ENCODE assay signal across 8 cellular contexts in the genomic region with DNA sequence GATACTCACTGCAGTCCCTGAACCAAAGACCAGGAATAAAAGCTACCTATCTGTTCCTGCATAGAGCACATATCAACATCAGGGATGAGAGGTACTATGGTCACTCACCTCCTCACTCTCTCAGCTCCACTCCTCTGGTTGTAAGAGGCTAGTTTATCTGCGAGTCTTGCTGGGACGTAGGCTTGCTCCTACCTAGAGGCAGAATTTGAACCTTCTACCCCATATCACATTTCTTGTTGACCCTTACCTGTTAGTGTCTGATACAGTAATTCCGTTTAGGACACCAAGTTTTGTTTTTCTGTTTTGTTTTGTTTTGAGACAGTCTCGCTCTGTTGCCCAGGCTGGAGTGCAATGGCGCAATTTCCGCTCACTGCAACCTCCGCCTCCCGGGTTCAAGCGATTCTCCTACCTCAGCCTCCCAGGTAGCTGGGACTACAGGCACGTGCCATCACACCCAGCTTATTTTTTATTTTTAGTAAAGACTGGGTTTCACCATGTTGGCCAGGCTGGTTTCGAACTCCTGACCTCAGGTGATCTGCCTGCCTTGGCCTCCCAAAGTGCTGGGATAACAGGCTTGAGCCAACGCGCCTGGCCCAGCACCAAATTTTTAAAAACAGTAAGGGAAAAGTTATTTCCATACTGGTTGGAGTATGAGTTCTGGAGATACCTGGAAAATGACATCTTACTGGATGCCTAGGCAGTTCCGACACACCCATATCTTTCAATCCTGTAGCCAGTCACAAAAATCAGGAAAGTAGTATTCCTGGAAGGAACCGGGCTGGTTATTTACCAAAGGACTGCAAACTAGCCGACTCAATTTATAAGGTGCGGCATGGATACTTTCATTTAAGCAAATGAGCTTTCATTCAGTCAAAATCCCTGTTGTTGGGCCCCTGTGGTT. TPM values are rescaled to one million over a fixed set of nuclear protein-coding genes. Genes with fewer than 3 reads are reported as not detected.
DNase-seq lines count a peak whose midpoint lies in the region.

No MANE protein-coding gene starts in this region.

- H3K9me3 Mint-ChIP-seq in T-helper 2 cell treated with Interferon-gamma antibody and Interleukin-4, amounts not matched to agents 5 μg/mL and 100 μg/mL, for 36 hours, result no peaks in the 10 kb centered on the region
- no peaks in the 10 kb centered on the region for H3K9me3 Mint-ChIP-seq in activated naive CD8-positive, alpha-beta T cell treated with anti-CD3 and anti-CD28 coated beads for 36 hours

- DNase-seq in T-helper 2 cell treated with Interferon-gamma antibody and Interleukin-4, amounts not matched to agents 5 μg/mL and 100 μg/mL, for 36 hours (ENCODE audit: low spot score), result no peak
- DNase-seq in T-helper 2 cell (no peak), SW480 (ENCODE audit: low spot score) (no peak)
- DNase-seq in activated naive CD8-positive, alpha-beta T cell treated with anti-CD3 and anti-CD28 coated beads for 36 hours, result no peak
- DNase-seq in stimulated activated CD4-positive, alpha-beta T cell treated with anti-CD3 and anti-CD28 coated beads, Interleukin-4, amount 100 ng/mL, for 24 hours, result no peak
- no peak for DNase-seq in effector CD8-positive, alpha-beta T cell (lab: John Stamatoyannopoulos, UW)

- peak overlapping the region; percentile 75 to 86 (median 80) for H3K4me3 ChIP-seq in subcutaneous abdominal adipose tissue (ENCODE audit: low read depth in 1 of 5, low read length in 5 of 5)

- peak overlapping the region; percentile 97 for H3K27ac Mint-ChIP-seq in T-helper 2 cell treated with Interferon-gamma antibody and Interleukin-4, amounts not matched to agents 5 μg/mL and 100 μg/mL, for 36 hours
- peak overlapping the region; percentile 99 for H3K27ac Mint-ChIP-seq in activated naive CD8-positive, alpha-beta T cell treated with anti-CD3 and anti-CD28 coated beads for 36 hours

- H3K27me3 Mint-ChIP-seq in T-helper 2 cell treated with Interferon-gamma antibody and Interleukin-4, amounts not matched to agents 5 μg/mL and 100 μg/mL, for 36 hours (ENCODE audit: low read depth), result no peaks in the 10 kb centered on the region
- no peaks in the 10 kb centered on the region for H3K27me3 Mint-ChIP-seq in activated naive CD8-positive, alpha-beta T cell treated with anti-CD3 and anti-CD28 coated beads for 36 hours

- H3K4me1 Mint-ChIP-seq in T-helper 2 cell treated with Interferon-gamma antibody and Interleukin-4, amounts not matched to agents 5 μg/mL and 100 μg/mL, for 36 hours (ENCODE audit: low read depth), result peaks cover 45% of the 10 kb centered on the region
- H3K4me1 Mint-ChIP-seq in activated naive CD8-positive, alpha-beta T cell treated with anti-CD3 and anti-CD28 coated beads for 36 hours, result peaks cover 44% of the 10 kb centered on the region

- H3K27ac ChIP-seq in layer of hippocampus (ENCODE audit: low read depth, low read length), result peak overlapping the region; percentile 71
- H3K27ac ChIP-seq in subcutaneous abdominal adipose tissue (ENCODE audit: low read depth, low read length), result peak overlapping the region; percentile 82

- peak overlapping the region; percentile 96 for H3K4me3 Mint-ChIP-seq in T-helper 2 cell treated with Interferon-gamma antibody and Interleukin-4, amounts not matched to agents 5 μg/mL and 100 μg/mL, for 36 hours
- peak overlapping the region; percentile 84 for H3K4me3 Mint-ChIP-seq in activated naive CD8-positive, alpha-beta T cell treated with anti-CD3 and anti-CD28 coated beads for 36 hours

- H3K4me1 ChIP-seq in subcutaneous abdominal adipose tissue (ENCODE audit: control insufficient read depth in 5 of 5, insufficient read depth in 5 of 5, low read length in 5 of 5), result peaks cover 0 to 29% (median 20%) of the 10 kb centered on the region in 5 donors

- peak overlapping the region; percentile 40 to 91 (median 87) for H3K9ac ChIP-seq in subcutaneous abdominal adipose tissue (ENCODE audit: low read length in 5 of 5)

- no peaks in the 10 kb centered on the region for H3K27me3 ChIP-seq in layer of hippocampus (ENCODE audit: control insufficient read depth, insufficient read depth, low read length)
- H3K27me3 ChIP-seq in subcutaneous abdominal adipose tissue (ENCODE audit: control insufficient read depth in 5 of 5, insufficient read depth in 4 of 5, low read length in 5 of 5), result no peaks in the 10 kb centered on the region

- no peaks in the 10 kb centered on the region for H3K36me3 ChIP-seq in subcutaneous abdominal adipose tissue (ENCODE audit: control insufficient read depth in 5 of 5, insufficient read depth in 5 of 5, low read length in 5 of 5)

- peaks cover 24% of the 10 kb centered on the region for H3K36me3 Mint-ChIP-seq in T-helper 2 cell treated with Interferon-gamma antibody and Interleukin-4, amounts not matched to agents 5 μg/mL and 100 μg/mL, for 36 hours (ENCODE audit: low read depth)
- H3K36me3 Mint-ChIP-seq in activated naive CD8-positive, alpha-beta T cell treated with anti-CD3 and anti-CD28 coated beads for 36 hours, result peaks cover 3% of the 10 kb centered on the region

- H3K9me3 ChIP-seq in subcutaneous abdominal adipose tissue (ENCODE audit: control insufficient read depth in 5 of 5, low read length in 5 of 5), result no peaks in the 10 kb centered on the region

RNA-seq across cellular contexts. Expression of a gene that starts 0.8 kb away (rescaled TPM):
- total RNA-seq in activated naive CD8-positive, alpha-beta T cell treated with anti-CD3 and anti-CD28 coated beads for 36 hours, result 10 to 100 TPM; 21.5 to 23.2 TPM

RNA-seq across cellular contexts. Expression of a gene that starts 32.1 kb away (rescaled TPM):
- total RNA-seq in activated naive CD8-positive, alpha-beta T cell treated with anti-CD3 and anti-CD28 coated beads for 36 hours, result 10 to 100 TPM; 13.6 to 13.9 TPM
